In the genomic region with DNA sequence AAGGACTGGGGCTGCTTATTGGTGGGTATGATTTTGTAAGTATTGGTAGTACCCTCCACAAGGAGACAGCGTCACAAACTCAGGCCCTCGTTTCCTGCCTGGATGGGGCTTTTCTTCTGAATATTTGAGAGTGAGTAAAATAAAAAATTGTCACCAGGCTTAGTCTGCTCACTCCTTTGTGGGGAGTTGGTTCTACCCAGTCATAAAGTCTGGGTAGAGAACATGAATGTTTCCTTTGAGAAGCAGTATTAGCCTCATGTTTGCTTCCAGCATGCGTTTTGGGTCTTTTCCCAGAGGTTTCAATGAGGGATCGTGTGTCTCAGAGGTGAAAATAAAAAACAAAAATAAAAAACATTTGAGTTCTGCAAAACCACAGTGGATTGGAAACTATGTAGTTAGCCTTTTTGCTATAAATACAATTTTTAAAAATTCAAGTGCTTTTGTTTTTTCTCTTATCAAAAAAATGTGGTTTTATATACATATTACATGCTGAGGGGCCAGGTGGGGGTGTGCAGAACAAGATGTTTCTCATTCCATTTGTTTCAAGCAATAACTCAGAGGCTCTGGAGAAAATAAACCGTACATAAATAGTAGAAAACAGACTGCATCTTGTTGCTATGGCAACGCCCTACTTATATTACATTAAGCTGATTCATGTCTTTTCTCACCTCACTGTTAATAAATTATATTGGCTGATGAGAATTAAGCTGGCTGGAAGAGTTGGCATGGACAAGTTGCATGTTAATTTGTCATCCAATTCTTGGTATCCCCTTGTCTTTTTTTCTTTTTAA, we compare ENCODE assay signal across 11 cellular contexts.
A peak's percentile ranks its signal among the peaks of the same experiment; 100 is the strongest.
DNase-seq lines count a peak whose midpoint lies in the region; ATAC-seq and TF ChIP-seq lines count a peak whose summit lies in the region.
"Had no signal": no experiment of that assay in that cellular context is flagged by ENCODE, and none has a peak within 500 bp of the region (broad histone marks: within the 10 kb centered on the region; RNA-seq: fewer than 3 reads in every experiment).

No MANE protein-coding gene starts in this region.

- intact Hi-C loops in IMR-90 (cut with micrococcal nuclease) = no loop called here

- no peak overlapping the region for H4K5ac ChIP-seq in IMR-90 (ENCODE audit: low read depth, low read length)

- H3K36me3 Mint-ChIP-seq in brain = no peaks in the 10 kb centered on the region

- H3K27me3 Mint-ChIP-seq in brain = peaks cover 5% of the 10 kb centered on the region

- BruUV-seq in IMR-90 (replicated peaks; lab: Mats Ljungman, UMichigan) = no TSS peak

- no peak overlapping the region for H2AK5ac ChIP-seq in IMR-90 (ENCODE audit: low read depth, low read length)

- no CpG with 5 or more reads among the region's 6 CpGs for WGBS in IMR-90 (ENCODE audit: extremely low coverage in 2 of 2, insufficient read length in 1 of 2), 2 experiments

- H3K56ac ChIP-seq in IMR-90 (ENCODE audit: extremely low read depth, insufficient read depth, low read length) = no peak overlapping the region

- no peak overlapping the region for H3K4me3 ChIP-seq in IMR-90 (ENCODE audit: insufficient read depth, low read depth, low read length)
- H3K4me3 ChIP-seq: SK-N-MC had no signal

- H3K4me1 ChIP-seq in IMR-90 (ENCODE audit: control insufficient read depth, insufficient read depth, low read length) = no peaks in the 10 kb centered on the region

- H3K4me2 ChIP-seq in IMR-90 (ENCODE audit: low read depth, low read length) = no peak overlapping the region

- no peak overlapping the region for H3K18ac ChIP-seq in IMR-90 (ENCODE audit: low read depth, low read length)

- dilution Hi-C loops in IMR-90 (cut with HindIII; ENCODE audit: low sequenced_read_pairs, unreplicated experiment) = no loop called here

- no peak overlapping the region for H4K8ac ChIP-seq in IMR-90 (ENCODE audit: low read depth in 2 of 2, low read length in 2 of 2)

- in situ Hi-C loops in IMR-90 (cut with MboI; ENCODE audit: low sequenced_read_pairs) = no loop called here

- DNase-seq in Ammon's horn (ENCODE audit: low spot score) (peak; percentile 52), IMR-90 (peak; percentile 53), iris pigment epithelial cell (ENCODE audit: low read depth) (peak; percentile 86), 8988T (no peak), GM19240 (ENCODE audit: insufficient read length, low spot score) (no peak)
- no peak for DNase-seq in activated CD4-positive, alpha-beta T cell treated with anti-CD3 and anti-CD28 coated beads for 48 hours
- no peak for DNase-seq in activated naive CD4-positive, alpha-beta T cell (lab: John Stamatoyannopoulos, UW)

- H3K4me3 Mint-ChIP-seq in brain = peak overlapping the region in 3 of 5 experiments; percentile 34 to 68 (median 44)
- H3K4me3 Mint-ChIP-seq: CD8-positive, alpha-beta memory T cell had no signal

- CTCF ChIA-PET in IMR-90 (lab: Yijun Ruan, JAX) = no interaction called here

- POLR2A ChIA-PET in IMR-90 (lab: Charles Lee; ENCODE audit: unreplicated experiment) = no interaction called here

- no peak overlapping the region for H4K91ac ChIP-seq in IMR-90 (ENCODE audit: insufficient read depth, low read depth, low read length)

- peaks cover 21% of the 10 kb centered on the region for H3K4me1 Mint-ChIP-seq in brain

- TF ChIP-seq CTCF in IMR-90 (conservative IDR thresholded peaks at IDR 0.05; ENCODE audit: low read depth, low read length) (no peak), brain (conservative IDR thresholded peaks at IDR 0.05) (no peak)

- H3K36me3 ChIP-seq in IMR-90 (ENCODE audit: control insufficient read depth, insufficient read depth, low read length) = no peaks in the 10 kb centered on the region
- H3K36me3 ChIP-seq: neutrophil had no signal

- no peak for TF ChIP-seq RAD21 in IMR-90 (IDR thresholded peaks at IDR 0.05; ENCODE audit: low read length)

- no peak overlapping the region for H2BK5ac ChIP-seq in IMR-90 (ENCODE audit: low read depth, low read length, poor library complexity, severe bottlenecking)

- H3K9me3 Mint-ChIP-seq in brain = peaks cover 0 to 21% (median 11%) of the 10 kb centered on the region in 5 experiments

- H3K14ac ChIP-seq in IMR-90 (replicated peaks; ENCODE audit: low read depth, low read length) = no peak overlapping the region

- peak overlapping the region; percentile 16 to 96 (median 92) for H3K27ac Mint-ChIP-seq in brain

- H3K27me3 ChIP-seq in IMR-90 (ENCODE audit: control insufficient read depth, insufficient read depth, low read length) = no peaks in the 10 kb centered on the region
- H3K27me3 ChIP-seq: neutrophil had no signal

- no peak overlapping the region for H3K9ac ChIP-seq in IMR-90 (ENCODE audit: low read depth, low read length)

- no peak overlapping the region for H3K4ac ChIP-seq in IMR-90 (ENCODE audit: low read depth, low read length)

- no peaks in the 10 kb centered on the region for H3K9me1 ChIP-seq in IMR-90 (ENCODE audit: insufficient read depth, low read length)

- no peak overlapping the region for H2BK20ac ChIP-seq in IMR-90 (ENCODE audit: low read depth, low read length)

- H2AFZ ChIP-seq in IMR-90 (replicated peaks; ENCODE audit: low read length, poor library complexity) = no peak overlapping the region

- H2AK9ac ChIP-seq in IMR-90 (replicated peaks; ENCODE audit: low read depth, low read length, poor library complexity) = no peak overlapping the region

- no peak overlapping the region for H2BK15ac ChIP-seq in IMR-90 (ENCODE audit: low read depth, low read length)

- ATAC-seq in IMR-90 (ENCODE audit: low read depth) = peak; percentile 84

- H2BK120ac ChIP-seq in IMR-90 (ENCODE audit: low read depth, low read length) = no peak overlapping the region

- H3K23ac ChIP-seq in IMR-90 (ENCODE audit: low read depth, low read length) = no peak overlapping the region

- H3K79me1 ChIP-seq in IMR-90 (ENCODE audit: low read depth in 1 of 2, low read length in 2 of 2) = no peaks in the 10 kb centered on the region

- no peaks in the 10 kb centered on the region for H4K20me1 ChIP-seq in IMR-90 (ENCODE audit: insufficient read depth, low read length)

- no peak overlapping the region for H3K27ac ChIP-seq in IMR-90 (ENCODE audit: insufficient read depth, low read length)
- H3K27ac ChIP-seq: neutrophil, SK-N-MC had no signal

- no peaks in the 10 kb centered on the region for H3K9me3 ChIP-seq in IMR-90 (ENCODE audit: control insufficient read depth, insufficient read depth, low read length)
- H3K9me3 ChIP-seq: neutrophil had no signal

- no peak for TF ChIP-seq POLR2A in IMR-90 (IDR thresholded peaks at IDR 0.05; ENCODE audit: low read depth, low read length)

TF ChIP-seq in IMR-90, 13 proteins besides CTCF, POLR2A, EP300 and RAD21:
- TF ChIP-seq, protein P1, sequence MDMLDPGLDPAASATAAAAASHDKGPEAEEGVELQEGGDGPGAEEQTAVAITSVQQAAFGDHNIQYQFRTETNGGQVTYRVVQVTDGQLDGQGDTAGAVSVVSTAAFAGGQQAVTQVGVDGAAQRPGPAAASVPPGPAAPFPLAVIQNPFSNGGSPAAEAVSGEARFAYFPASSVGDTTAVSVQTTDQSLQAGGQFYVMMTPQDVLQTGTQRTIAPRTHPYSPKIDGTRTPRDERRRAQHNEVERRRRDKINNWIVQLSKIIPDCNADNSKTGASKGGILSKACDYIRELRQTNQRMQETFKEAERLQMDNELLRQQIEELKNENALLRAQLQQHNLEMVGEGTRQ (IDR thresholded peaks at IDR 0.05; ENCODE audit: low read depth, low read length) = no peak
- TF ChIP-seq MAFK (IDR thresholded peaks at IDR 0.05; ENCODE audit: low read depth, low read length) = 0 out of 2 replicates have a peak, but pooled peaks have one; percentile 17
TF ChIP-seq in IMR-90: peak in this region for 1.

Comparison
In these comparisons a context has a peak if more than half of its experiments do, and no peak if none do; other contexts are left out.
1. DNase-seq: peak in Ammon's horn (single experiment), IMR-90 (single experiment) and iris pigment epithelial cell (single experiment); none in activated CD4-positive, alpha-beta T cell treated with anti-CD3 and anti-CD28 coated beads for 48 hours (single experiment), 8988T (single experiment), activated naive CD4-positive, alpha-beta T cell (0 of 4) and GM19240 (single experiment).